ENCODE assay signal across 23 cellular contexts in genomic region chr10:114629083-114629823, GRCh38. TPM values are rescaled to one million over a fixed set of nuclear protein-coding genes. Genes with fewer than 3 reads are reported as not detected.
A peak's percentile ranks its signal among the peaks of the same experiment; 100 is the strongest.
DNase-seq lines count a peak whose midpoint lies in the region; ATAC-seq and TF ChIP-seq lines count a peak whose summit lies in the region.
"Had no signal": no experiment of that assay in that cellular context is flagged by ENCODE, and none has a peak within 500 bp of the region (broad histone marks: within the 10 kb centered on the region; RNA-seq: fewer than 3 reads in every experiment).

No MANE protein-coding gene starts in this region.

- H2AK5ac ChIP-seq in mesenchymal stem cell (ENCODE audit: low read length, severe bottlenecking): peak overlapping the region; percentile 21

- H3K9me3 Mint-ChIP-seq in stimulated activated naive CD8-positive, alpha-beta T cell treated with anti-CD3 and anti-CD28 coated beads, Interleukin-15, Interleukin-2, amounts not matched to agents 100 ng/mL and 50 ng/mL, for 24 hours: peaks cover 5% of the 10 kb centered on the region
- H3K9me3 Mint-ChIP-seq in stimulated activated naive CD8-positive, alpha-beta T cell treated with anti-CD3 and anti-CD28 coated beads, Interleukin-15, amount 100 ng/mL, for 72 hours: no peaks in the 10 kb centered on the region
- H3K9me3 Mint-ChIP-seq: activated naive CD4-positive, alpha-beta T cell treated with anti-CD3 and anti-CD28 coated beads for 36 hours; mesothelial cell of epicardium; natural killer cell treated with Interleukin-12 subunit alpha and Interleukin-12 subunit beta and Interleukin-15 and Interleukin-18, amount 100 ng/mL, for 72 hours had no signal

- no peak overlapping the region for H2BK5ac ChIP-seq in mesenchymal stem cell (ENCODE audit: low read depth, low read length, poor library complexity, severe bottlenecking)

- no peak overlapping the region for H3K4me2 ChIP-seq in mesenchymal stem cell (ENCODE audit: low read length, poor library complexity, severe bottlenecking)
- H3K4me2 ChIP-seq in Karpas-422 (ENCODE audit: low read depth, low read length, poor library complexity, severe bottlenecking): no peak overlapping the region
- H3K4me2 ChIP-seq: KMS-11 had no signal

- H3K9ac ChIP-seq in mesenchymal stem cell (ENCODE audit: low read length) (no peak overlapping the region), Karpas-422 (ENCODE audit: low read length) (no peak overlapping the region)
- H3K9ac ChIP-seq: KMS-11 had no signal

- H3K4ac ChIP-seq in mesenchymal stem cell (ENCODE audit: low read depth in 1 of 2, low read length in 2 of 2): no peak overlapping the region

- TF ChIP-seq POLR2A in heart left ventricle (IDR thresholded peaks at IDR 0.05): no peak

- no peak overlapping the region for H3K23ac ChIP-seq in mesenchymal stem cell (ENCODE audit: low read length in 2 of 2)

- WGBS in heart left ventricle, 4 donors: 38 to 56% (median 42%) methylated on average over 9 of the region's 9 CpGs
- 89% methylated on average over 9 of the region's 9 CpGs for WGBS in mesenchymal stem cell

- H3K18ac ChIP-seq in mesenchymal stem cell (ENCODE audit: low read depth in 1 of 2, low read length in 2 of 2): no peak overlapping the region

- H3K9me3 ChIP-seq in heart left ventricle (peaks cover 0 to 7% (median 0%) of the 10 kb centered on the region in 12 donors), mesenchymal stem cell (ENCODE audit: control insufficient read depth, low read length) (no peaks in the 10 kb centered on the region), Karpas-422 (ENCODE audit: low read length) (no peaks in the 10 kb centered on the region)
- H3K9me3 ChIP-seq: BE2C, pancreas had no signal

- H4K8ac ChIP-seq in mesenchymal stem cell (ENCODE audit: low read length): no peak overlapping the region

- no peaks in the 10 kb centered on the region for H3K36me3 Mint-ChIP-seq in stimulated activated naive CD8-positive, alpha-beta T cell treated with anti-CD3 and anti-CD28 coated beads, Interleukin-15, Interleukin-2, amounts not matched to agents 100 ng/mL and 50 ng/mL, for 24 hours (ENCODE audit: low read depth)
- H3K36me3 Mint-ChIP-seq: mesothelial cell of epicardium had no signal

- peaks cover 0 to 18% (median 0%) of the 10 kb centered on the region in 9 donors for H3K36me3 ChIP-seq in heart left ventricle
- H3K36me3 ChIP-seq in mesenchymal stem cell (ENCODE audit: control insufficient read depth in 1 of 2, insufficient read depth in 2 of 2, low read depth in 1 of 2, low read length in 2 of 2): no peaks in the 10 kb centered on the region
- H3K36me3 ChIP-seq in Karpas-422 (ENCODE audit: insufficient read depth, low read length): no peaks in the 10 kb centered on the region
- H3K36me3 ChIP-seq: BE2C, pancreas, thoracic aorta had no signal

- no peak overlapping the region for H2BK15ac ChIP-seq in mesenchymal stem cell (ENCODE audit: low read depth, poor library complexity, severe bottlenecking)

- H2AFZ ChIP-seq in mesenchymal stem cell (ENCODE audit: low read depth, low read length) (no peak overlapping the region), Karpas-422 (ENCODE audit: low read length) (no peak overlapping the region)

- intact Hi-C loops in heart left ventricle (cut with DNase I): loop anchor here in 3 of 10 donors (5.0 to 10.0 kb wide), 3 partner anchors 83 to 154 kb away; no protein-coding TSS in a partner anchor

- no peak for ATAC-seq in stimulated activated naive CD8-positive, alpha-beta T cell treated with anti-CD3 and anti-CD28 coated beads, Interleukin-15, amount 100 ng/mL, for 72 hours
- ATAC-seq in heart left ventricle: peak; percentile 22 to 50 (median 42)
- ATAC-seq: activated T-cell treated with anti-CD3 and anti-CD28 coated beads, Interleukin-2, amount 50 U/mL, for 4 hours; esophagus mucosa; natural killer cell treated with Interleukin-12 subunit alpha and Interleukin-12 subunit beta and Interleukin-15 and Interleukin-18, amount 100 ng/mL, for 72 hours; pancreas had no signal

- no peak overlapping the region for H3K4me3 Mint-ChIP-seq in stimulated activated naive CD8-positive, alpha-beta T cell treated with anti-CD3 and anti-CD28 coated beads, Interleukin-15, Interleukin-2, amounts not matched to agents 100 ng/mL and 50 ng/mL, for 24 hours
- H3K4me3 Mint-ChIP-seq in stimulated activated naive CD8-positive, alpha-beta T cell treated with anti-CD3 and anti-CD28 coated beads, Interleukin-15, amount 100 ng/mL, for 72 hours: no peak overlapping the region
- H3K4me3 Mint-ChIP-seq: activated naive CD4-positive, alpha-beta T cell treated with anti-CD3 and anti-CD28 coated beads for 36 hours; activated T-cell treated with anti-CD3 and anti-CD28 coated beads, Interleukin-2, amount 50 U/mL, for 4 hours; HFFc6; mesothelial cell of epicardium; natural killer cell treated with Interleukin-12 subunit alpha and Interleukin-12 subunit beta and Interleukin-15 and Interleukin-18, amount 100 ng/mL, for 72 hours had no signal

- H3K9me2 ChIP-seq in Karpas-422 (replicated peaks; ENCODE audit: insufficient read depth, low read length): no peaks in the 10 kb centered on the region

- no peak overlapping the region for H3K14ac ChIP-seq in mesenchymal stem cell (ENCODE audit: low read length in 2 of 2)

- peaks cover 5 to 81% (median 41%) of the 10 kb centered on the region in 12 donors for H3K4me1 ChIP-seq in heart left ventricle
- H3K4me1 ChIP-seq in mesenchymal stem cell (ENCODE audit: control insufficient read depth, insufficient read depth, low read depth, low read length): peaks cover 17% of the 10 kb centered on the region
- peaks cover 11% of the 10 kb centered on the region for H3K4me1 ChIP-seq in Karpas-422 (ENCODE audit: low read length)

- H3K27me3 ChIP-seq in heart left ventricle (peaks cover 0 to 21% (median 0%) of the 10 kb centered on the region in 9 donors), mesenchymal stem cell (ENCODE audit: control insufficient read depth in 1 of 2, insufficient read depth in 1 of 2, low read length in 2 of 2) (peaks cover 0 to 24% of the 10 kb centered on the region in 2 experiments), Karpas-422 (ENCODE audit: low read length) (no peaks in the 10 kb centered on the region; the same call in 1 of the 2 replicates)
- H3K27me3 ChIP-seq: BE2C, pancreas had no signal

- no peak for DNase-seq in stimulated activated naive CD8-positive, alpha-beta T cell treated with anti-CD3 and anti-CD28 coated beads, Interleukin-15, amount 100 ng/mL, for 72 hours
- DNase-seq in heart left ventricle (peak in 2 of 5 donors; percentile 46 to 52), mesenchymal stem cell (no peak), Karpas-422 (no peak), pons (ENCODE audit: low spot score) (no peak), AML-193 (lab: John Stamatoyannopoulos, UW) (no peak)
- no peak for DNase-seq in NK-92 treated with Interleukin-12 subunit alpha and Interleukin-12 subunit beta, amount 100 ng/mL, for 24 hours (lab: John Stamatoyannopoulos, UW)
- DNase-seq: activated naive CD4-positive, alpha-beta T cell treated with anti-CD3 and anti-CD28 coated beads for 36 hours; activated T-cell treated with anti-CD3 and anti-CD28 coated beads, Interleukin-2, amount 50 U/mL, for 4 hours; anterior cingulate cortex; BE2C; COR-L47; HFFc6; NCI-H1694 treated with DMSO at 0.1 percent for 48 hours; NCI-H69; pancreas; SHP77 treated with DMSO at 0.1 percent for 48 hours had no signal

- peak overlapping the region; percentile 8 for H3K27ac Mint-ChIP-seq in stimulated activated naive CD8-positive, alpha-beta T cell treated with anti-CD3 and anti-CD28 coated beads, Interleukin-15, Interleukin-2, amounts not matched to agents 100 ng/mL and 50 ng/mL, for 24 hours
- H3K27ac Mint-ChIP-seq in stimulated activated naive CD8-positive, alpha-beta T cell treated with anti-CD3 and anti-CD28 coated beads, Interleukin-15, amount 100 ng/mL, for 72 hours: no peak overlapping the region
- H3K27ac Mint-ChIP-seq: activated naive CD4-positive, alpha-beta T cell treated with anti-CD3 and anti-CD28 coated beads for 36 hours; mesothelial cell of epicardium; natural killer cell treated with Interleukin-12 subunit alpha and Interleukin-12 subunit beta and Interleukin-15 and Interleukin-18, amount 100 ng/mL, for 72 hours had no signal

- no peak overlapping the region for H2BK12ac ChIP-seq in mesenchymal stem cell (ENCODE audit: low read length in 2 of 2)

- peaks cover 23% of the 10 kb centered on the region for H3K79me1 ChIP-seq in mesenchymal stem cell (replicated peaks; ENCODE audit: low read length, poor library complexity, severe bottlenecking)

- H4K20me1 ChIP-seq in Karpas-422 (ENCODE audit: insufficient read depth, low read depth, low read length): no peaks in the 10 kb centered on the region

- peak overlapping the region in 11 of 12 donors; percentile 10 to 85 (median 68) for H3K4me3 ChIP-seq in heart left ventricle
- no peak overlapping the region for H3K4me3 ChIP-seq in mesenchymal stem cell (ENCODE audit: insufficient read depth in 1 of 2, low read depth in 1 of 2, low read length in 2 of 2)
- no peak overlapping the region for H3K4me3 ChIP-seq in Karpas-422 (ENCODE audit: low read length)
- H3K4me3 ChIP-seq: thoracic aorta had no signal

- peaks cover 26% of the 10 kb centered on the region for H3K4me1 Mint-ChIP-seq in stimulated activated naive CD8-positive, alpha-beta T cell treated with anti-CD3 and anti-CD28 coated beads, Interleukin-15, Interleukin-2, amounts not matched to agents 100 ng/mL and 50 ng/mL, for 24 hours (ENCODE audit: low read depth)
- peaks cover 42% of the 10 kb centered on the region for H3K4me1 Mint-ChIP-seq in stimulated activated naive CD8-positive, alpha-beta T cell treated with anti-CD3 and anti-CD28 coated beads, Interleukin-15, amount 100 ng/mL, for 72 hours

- no peak for TF ChIP-seq CTCF in heart left ventricle (IDR thresholded peaks at IDR 0.05)

- no peak overlapping the region for H2BK120ac ChIP-seq in mesenchymal stem cell (ENCODE audit: low read depth, low read length)

- no peak overlapping the region for H4K91ac ChIP-seq in mesenchymal stem cell (ENCODE audit: low read length)

- H3K27ac ChIP-seq in heart left ventricle (peak overlapping the region; percentile 80 to 96 (median 90)), mesenchymal stem cell (ENCODE audit: low read length, poor library complexity, severe bottlenecking) (no peak overlapping the region), Karpas-422 (ENCODE audit: low read length) (no peak overlapping the region)
- H3K27ac ChIP-seq: KMS-11, thoracic aorta had no signal

- no peaks in the 10 kb centered on the region for H3K79me2 ChIP-seq in Karpas-422 (ENCODE audit: low read length)

- H3K27me3 Mint-ChIP-seq in stimulated activated naive CD8-positive, alpha-beta T cell treated with anti-CD3 and anti-CD28 coated beads, Interleukin-15, Interleukin-2, amounts not matched to agents 100 ng/mL and 50 ng/mL, for 24 hours: peaks cover 49% of the 10 kb centered on the region
- H3K27me3 Mint-ChIP-seq in stimulated activated naive CD8-positive, alpha-beta T cell treated with anti-CD3 and anti-CD28 coated beads, Interleukin-15, amount 100 ng/mL, for 72 hours: peaks cover 52% of the 10 kb centered on the region

RNA-seq across cellular contexts. Expression of gene ABLIM1, which starts 28.8 kb away (rescaled TPM):
- 100 to 1,000 TPM; 491 to 713 (median 575) TPM for total RNA-seq in heart left ventricle
- polyA plus RNA-seq in heart left ventricle: 100 to 1,000 TPM; 242 to 276 TPM
- 6.7 TPM for polyA plus RNA-seq in mesenchymal stem cell (2013, experiment 1 of 2)
- polyA plus RNA-seq in mesenchymal stem cell (2013, experiment 2 of 2): 5.9 TPM
- total RNA-seq in Karpas-422 (2014; rRNA removed; shearing (Covaris generic); ENCODE audit: low replicate concordance): 73.4 and 131 TPM in 2 replicates

Comparison
In these comparisons a context has a peak if more than half of its experiments do, and no peak if none do; other contexts are left out.
1. H3K27ac ChIP-seq: peak in heart left ventricle (12 of 12); none in mesenchymal stem cell (single experiment) and Karpas-422 (single experiment).
2. H3K4me3 ChIP-seq: peak in heart left ventricle (11 of 12); none in mesenchymal stem cell (0 of 2) and Karpas-422 (single experiment).